In the genomic region with DNA sequence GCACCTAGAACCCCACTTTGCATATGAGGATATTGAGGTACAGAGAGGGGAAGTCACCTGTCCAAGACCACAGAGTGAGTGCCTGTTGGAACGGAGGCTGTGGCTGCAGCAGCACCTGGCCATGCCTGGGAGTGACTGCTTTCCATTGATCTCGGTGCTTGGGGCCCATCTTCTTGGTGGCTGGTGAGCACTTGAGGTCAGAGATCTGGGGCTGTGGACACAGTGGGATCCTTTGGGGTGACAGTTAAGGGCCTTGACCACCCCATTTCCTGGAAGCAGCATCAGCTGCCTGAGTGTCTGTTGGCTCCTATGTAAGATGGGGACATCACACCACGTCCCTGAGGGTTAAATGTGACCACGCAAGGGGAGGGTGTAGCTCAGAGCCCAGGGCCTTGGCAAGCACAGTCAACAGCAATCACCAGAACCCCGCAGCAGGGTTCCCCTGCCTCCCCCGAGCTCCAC, we compare ENCODE assay signal across 1 cellular context.
TF ChIP-seq lines count a peak whose summit lies in the region.

No MANE protein-coding gene starts in this region.

TF ChIP-seq in GM12878, 131 proteins besides CTCF, POLR2A, EP300 and RAD21 (continued from another document):
- TF ChIP-seq, protein P1, sequence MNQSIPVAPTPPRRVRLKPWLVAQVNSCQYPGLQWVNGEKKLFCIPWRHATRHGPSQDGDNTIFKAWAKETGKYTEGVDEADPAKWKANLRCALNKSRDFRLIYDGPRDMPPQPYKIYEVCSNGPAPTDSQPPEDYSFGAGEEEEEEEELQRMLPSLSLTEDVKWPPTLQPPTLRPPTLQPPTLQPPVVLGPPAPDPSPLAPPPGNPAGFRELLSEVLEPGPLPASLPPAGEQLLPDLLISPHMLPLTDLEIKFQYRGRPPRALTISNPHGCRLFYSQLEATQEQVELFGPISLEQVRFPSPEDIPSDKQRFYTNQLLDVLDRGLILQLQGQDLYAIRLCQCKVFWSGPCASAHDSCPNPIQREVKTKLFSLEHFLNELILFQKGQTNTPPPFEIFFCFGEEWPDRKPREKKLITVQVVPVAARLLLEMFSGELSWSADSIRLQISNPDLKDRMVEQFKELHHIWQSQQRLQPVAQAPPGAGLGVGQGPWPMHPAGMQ (IDR thresholded peaks at IDR 0.05; ENCODE audit: borderline replicate concordance): no peak
- TF ChIP-seq GATAD2B (conservative IDR thresholded peaks at IDR 0.05; ENCODE audit: low read depth) (no peak), EED (IDR thresholded peaks at IDR 0.05; ENCODE audit: low read depth) (peak; percentile 55; the same call in 1 of the 2 replicates), MTA2 (IDR thresholded peaks at IDR 0.05; ENCODE audit: low read depth) (0 out of 2 replicates have a peak, but pooled peaks have one; percentile 13), IRF4 (IDR thresholded peaks at IDR 0.05; ENCODE audit: low read depth, low read length) (no peak), NFYA (IDR thresholded peaks at IDR 0.05; ENCODE audit: borderline replicate concordance, low read depth, low read length) (no peak), SREBF1 (IDR thresholded peaks at IDR 0.05; ENCODE audit: low read length) (no peak), RELB (IDR thresholded peaks at IDR 0.05; ENCODE audit: low read depth) (no peak), TCF3 (IDR thresholded peaks at IDR 0.05; ENCODE audit: borderline replicate concordance, insufficient read depth, low read depth, low read length) (0 out of 2 replicates have a peak, but pooled peaks have one; percentile 64), GABPA (IDR thresholded peaks at IDR 0.05; ENCODE audit: low read depth) (no peak), KLF5 (IDR thresholded peaks at IDR 0.05; ENCODE audit: partially characterized antibody) (no peak), IKZF1 (conservative IDR thresholded peaks at IDR 0.05) (peak; percentile 38; the same call in 1 of the 2 replicates), KAT2A (conservative IDR thresholded peaks at IDR 0.05; ENCODE audit: control insufficient read depth, low read depth, low read length) (no peak), CHD2 (IDR thresholded peaks at IDR 0.05; ENCODE audit: borderline replicate concordance, low read depth, low read length) (0 out of 2 replicates have a peak, but pooled peaks have one; percentile 15), ZNF24 (IDR thresholded peaks at IDR 0.05) (no peak), TBL1XR1 (IDR thresholded peaks at IDR 0.05; ENCODE audit: low read depth, low read length) (no peak), ETV6 (conservative IDR thresholded peaks at IDR 0.05 in 1 of 2, IDR thresholded peaks at IDR 0.05 in 1 of 2; ENCODE audit: borderline replicate concordance in 1 of 2, low read depth in 1 of 2) (0 out of 4 replicates have a peak, but pooled peaks of 1 of the 2 experiments have one; percentile 28), PAX5 (IDR thresholded peaks at IDR 0.05; ENCODE audit: borderline replicate concordance, low read depth, low read length) (0 out of 2 replicates have a peak, but pooled peaks have one; percentile 15), RUNX3 (IDR thresholded peaks at IDR 0.05; ENCODE audit: low read length) (peak; percentile 75)
- TF ChIP-seq, protein P2, sequence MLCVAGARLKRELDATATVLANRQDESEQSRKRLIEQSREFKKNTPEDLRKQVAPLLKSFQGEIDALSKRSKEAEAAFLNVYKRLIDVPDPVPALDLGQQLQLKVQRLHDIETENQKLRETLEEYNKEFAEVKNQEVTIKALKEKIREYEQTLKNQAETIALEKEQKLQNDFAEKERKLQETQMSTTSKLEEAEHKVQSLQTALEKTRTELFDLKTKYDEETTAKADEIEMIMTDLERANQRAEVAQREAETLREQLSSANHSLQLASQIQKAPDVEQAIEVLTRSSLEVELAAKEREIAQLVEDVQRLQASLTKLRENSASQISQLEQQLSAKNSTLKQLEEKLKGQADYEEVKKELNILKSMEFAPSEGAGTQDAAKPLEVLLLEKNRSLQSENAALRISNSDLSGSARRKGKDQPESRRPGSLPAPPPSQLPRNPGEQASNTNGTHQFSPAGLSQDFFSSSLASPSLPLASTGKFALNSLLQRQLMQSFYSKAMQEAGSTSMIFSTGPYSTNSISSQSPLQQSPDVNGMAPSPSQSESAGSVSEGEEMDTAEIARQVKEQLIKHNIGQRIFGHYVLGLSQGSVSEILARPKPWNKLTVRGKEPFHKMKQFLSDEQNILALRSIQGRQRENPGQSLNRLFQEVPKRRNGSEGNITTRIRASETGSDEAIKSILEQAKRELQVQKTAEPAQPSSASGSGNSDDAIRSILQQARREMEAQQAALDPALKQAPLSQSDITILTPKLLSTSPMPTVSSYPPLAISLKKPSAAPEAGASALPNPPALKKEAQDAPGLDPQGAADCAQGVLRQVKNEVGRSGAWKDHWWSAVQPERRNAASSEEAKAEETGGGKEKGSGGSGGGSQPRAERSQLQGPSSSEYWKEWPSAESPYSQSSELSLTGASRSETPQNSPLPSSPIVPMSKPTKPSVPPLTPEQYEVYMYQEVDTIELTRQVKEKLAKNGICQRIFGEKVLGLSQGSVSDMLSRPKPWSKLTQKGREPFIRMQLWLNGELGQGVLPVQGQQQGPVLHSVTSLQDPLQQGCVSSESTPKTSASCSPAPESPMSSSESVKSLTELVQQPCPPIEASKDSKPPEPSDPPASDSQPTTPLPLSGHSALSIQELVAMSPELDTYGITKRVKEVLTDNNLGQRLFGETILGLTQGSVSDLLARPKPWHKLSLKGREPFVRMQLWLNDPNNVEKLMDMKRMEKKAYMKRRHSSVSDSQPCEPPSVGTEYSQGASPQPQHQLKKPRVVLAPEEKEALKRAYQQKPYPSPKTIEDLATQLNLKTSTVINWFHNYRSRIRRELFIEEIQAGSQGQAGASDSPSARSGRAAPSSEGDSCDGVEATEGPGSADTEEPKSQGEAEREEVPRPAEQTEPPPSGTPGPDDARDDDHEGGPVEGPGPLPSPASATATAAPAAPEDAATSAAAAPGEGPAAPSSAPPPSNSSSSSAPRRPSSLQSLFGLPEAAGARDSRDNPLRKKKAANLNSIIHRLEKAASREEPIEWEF (IDR thresholded peaks at IDR 0.05; ENCODE audit: insufficient replicate concordance, low read depth, low read length): no peak
- TF ChIP-seq, protein P3, sequence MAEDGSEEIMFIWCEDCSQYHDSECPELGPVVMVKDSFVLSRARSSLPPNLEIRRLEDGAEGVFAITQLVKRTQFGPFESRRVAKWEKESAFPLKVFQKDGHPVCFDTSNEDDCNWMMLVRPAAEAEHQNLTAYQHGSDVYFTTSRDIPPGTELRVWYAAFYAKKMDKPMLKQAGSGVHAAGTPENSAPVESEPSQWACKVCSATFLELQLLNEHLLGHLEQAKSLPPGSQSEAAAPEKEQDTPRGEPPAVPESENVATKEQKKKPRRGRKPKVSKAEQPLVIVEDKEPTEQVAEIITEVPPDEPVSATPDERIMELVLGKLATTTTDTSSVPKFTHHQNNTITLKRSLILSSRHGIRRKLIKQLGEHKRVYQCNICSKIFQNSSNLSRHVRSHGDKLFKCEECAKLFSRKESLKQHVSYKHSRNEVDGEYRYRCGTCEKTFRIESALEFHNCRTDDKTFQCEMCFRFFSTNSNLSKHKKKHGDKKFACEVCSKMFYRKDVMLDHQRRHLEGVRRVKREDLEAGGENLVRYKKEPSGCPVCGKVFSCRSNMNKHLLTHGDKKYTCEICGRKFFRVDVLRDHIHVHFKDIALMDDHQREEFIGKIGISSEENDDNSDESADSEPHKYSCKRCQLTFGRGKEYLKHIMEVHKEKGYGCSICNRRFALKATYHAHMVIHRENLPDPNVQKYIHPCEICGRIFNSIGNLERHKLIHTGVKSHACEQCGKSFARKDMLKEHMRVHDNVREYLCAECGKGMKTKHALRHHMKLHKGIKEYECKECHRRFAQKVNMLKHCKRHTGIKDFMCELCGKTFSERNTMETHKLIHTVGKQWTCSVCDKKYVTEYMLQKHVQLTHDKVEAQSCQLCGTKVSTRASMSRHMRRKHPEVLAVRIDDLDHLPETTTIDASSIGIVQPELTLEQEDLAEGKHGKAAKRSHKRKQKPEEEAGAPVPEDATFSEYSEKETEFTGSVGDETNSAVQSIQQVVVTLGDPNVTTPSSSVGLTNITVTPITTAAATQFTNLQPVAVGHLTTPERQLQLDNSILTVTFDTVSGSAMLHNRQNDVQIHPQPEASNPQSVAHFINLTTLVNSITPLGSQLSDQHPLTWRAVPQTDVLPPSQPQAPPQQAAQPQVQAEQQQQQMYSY (CRISPR knock-in tag; IDR thresholded peaks at IDR 0.05): no peak
- TF ChIP-seq, protein P4, sequence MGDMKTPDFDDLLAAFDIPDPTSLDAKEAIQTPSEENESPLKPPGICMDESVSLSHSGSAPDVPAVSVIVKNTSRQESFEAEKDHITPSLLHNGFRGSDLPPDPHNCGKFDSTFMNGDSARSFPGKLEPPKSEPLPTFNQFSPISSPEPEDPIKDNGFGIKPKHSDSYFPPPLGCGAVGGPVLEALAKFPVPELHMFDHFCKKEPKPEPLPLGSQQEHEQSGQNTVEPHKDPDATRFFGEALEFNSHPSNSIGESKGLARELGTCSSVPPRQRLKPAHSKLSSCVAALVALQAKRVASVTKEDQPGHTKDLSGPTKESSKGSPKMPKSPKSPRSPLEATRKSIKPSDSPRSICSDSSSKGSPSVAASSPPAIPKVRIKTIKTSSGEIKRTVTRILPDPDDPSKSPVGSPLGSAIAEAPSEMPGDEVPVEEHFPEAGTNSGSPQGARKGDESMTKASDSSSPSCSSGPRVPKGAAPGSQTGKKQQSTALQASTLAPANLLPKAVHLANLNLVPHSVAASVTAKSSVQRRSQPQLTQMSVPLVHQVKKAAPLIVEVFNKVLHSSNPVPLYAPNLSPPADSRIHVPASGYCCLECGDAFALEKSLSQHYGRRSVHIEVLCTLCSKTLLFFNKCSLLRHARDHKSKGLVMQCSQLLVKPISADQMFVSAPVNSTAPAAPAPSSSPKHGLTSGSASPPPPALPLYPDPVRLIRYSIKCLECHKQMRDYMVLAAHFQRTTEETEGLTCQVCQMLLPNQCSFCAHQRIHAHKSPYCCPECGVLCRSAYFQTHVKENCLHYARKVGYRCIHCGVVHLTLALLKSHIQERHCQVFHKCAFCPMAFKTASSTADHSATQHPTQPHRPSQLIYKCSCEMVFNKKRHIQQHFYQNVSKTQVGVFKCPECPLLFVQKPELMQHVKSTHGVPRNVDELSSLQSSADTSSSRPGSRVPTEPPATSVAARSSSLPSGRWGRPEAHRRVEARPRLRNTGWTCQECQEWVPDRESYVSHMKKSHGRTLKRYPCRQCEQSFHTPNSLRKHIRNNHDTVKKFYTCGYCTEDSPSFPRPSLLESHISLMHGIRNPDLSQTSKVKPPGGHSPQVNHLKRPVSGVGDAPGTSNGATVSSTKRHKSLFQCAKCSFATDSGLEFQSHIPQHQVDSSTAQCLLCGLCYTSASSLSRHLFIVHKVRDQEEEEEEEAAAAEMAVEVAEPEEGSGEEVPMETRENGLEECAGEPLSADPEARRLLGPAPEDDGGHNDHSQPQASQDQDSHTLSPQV (IDR thresholded peaks at IDR 0.05): no peak
